10 cellular contexts compared by ENCODE assay signal in the genomic region with DNA sequence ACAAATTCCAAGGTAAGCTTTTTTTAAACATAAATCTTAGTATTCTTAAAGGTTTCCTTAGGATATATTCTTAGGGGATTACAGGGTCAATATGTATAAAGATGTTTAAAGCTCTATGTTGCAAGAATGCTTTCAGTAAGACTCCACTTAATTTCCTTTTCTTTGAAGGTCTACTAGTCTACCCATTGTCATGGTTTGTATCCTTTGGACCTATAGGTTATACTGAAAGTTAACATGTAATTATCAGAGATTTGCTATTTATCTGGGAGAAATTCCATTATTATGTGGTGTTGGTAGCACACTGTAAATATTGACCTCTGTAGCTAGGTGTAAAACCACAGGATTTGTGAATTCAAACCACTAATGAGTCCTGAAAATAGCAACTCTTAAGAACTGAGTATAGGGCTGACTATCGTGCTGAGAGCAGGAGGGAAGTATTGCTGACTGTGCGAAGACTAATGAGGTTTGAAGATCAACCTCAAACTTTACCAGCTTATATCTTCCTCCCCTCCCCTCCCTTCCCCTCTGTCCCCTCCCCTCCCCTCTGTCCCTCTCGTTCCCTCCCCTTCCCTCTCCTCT.
DNase-seq lines count a peak whose midpoint lies in the region; ATAC-seq and TF ChIP-seq lines count a peak whose summit lies in the region.
"Had no signal": no experiment of that assay in that cellular context is flagged by ENCODE, and none has a peak within 500 bp of the region (broad histone marks: within the 10 kb centered on the region; RNA-seq: fewer than 3 reads in every experiment).

No MANE protein-coding gene starts in this region.

- H3K27ac ChIP-seq in testis, result no peak overlapping the region
- no peak overlapping the region for H3K27ac ChIP-seq in WERI-Rb-1

- H3K36me3 ChIP-seq in testis (ENCODE audit: low read depth, missing control alignments) (no peaks in the 10 kb centered on the region), WERI-Rb-1 (no peaks in the 10 kb centered on the region)

- H3K27me3 ChIP-seq in testis (no peaks in the 10 kb centered on the region), WERI-Rb-1 (ENCODE audit: insufficient read depth, low read depth, severe bottlenecking) (no peaks in the 10 kb centered on the region)

- TF ChIP-seq POLR2A in testis (IDR thresholded peaks at IDR 0.05), result no peak

- no peak overlapping the region for H3K4me3 ChIP-seq in testis
- H3K4me3 ChIP-seq in WERI-Rb-1 (ENCODE audit: low read depth, low read length), result no peak overlapping the region

- peaks cover 14% of the 10 kb centered on the region for H3K4me1 ChIP-seq in testis

- ATAC-seq in GM21717 (IDR thresholded peaks at IDR 0.05; ENCODE audit: unreplicated experiment) (peak; percentile 72), HG03520 (IDR thresholded peaks at IDR 0.05; ENCODE audit: unreplicated experiment) (peak; percentile 84)

- TF ChIP-seq CTCF in testis (IDR thresholded peaks at IDR 0.05) (no peak), WERI-Rb-1 (IDR thresholded peaks at IDR 0.05; ENCODE audit: low read depth, low read length) (no peak)

- DNase-seq in DMS79 treated with DMSO at 0.1 percent for 48 hours (lab: John Stamatoyannopoulos, UW), result peak; percentile 10
- no peak for DNase-seq in DMS79 (lab: John Stamatoyannopoulos, UW)
- DNase-seq in myocyte (ENCODE audit: low read depth), result peak; percentile 12
- no peak for DNase-seq in stimulated activated CD4-positive, alpha-beta T cell treated with anti-CD3 and anti-CD28 coated beads, Interleukin-4, amount 100 ng/mL, for 24 hours
- no peak for DNase-seq in testis
- no peak for DNase-seq in WERI-Rb-1
- DNase-seq: 8988T, NCI-H1436 treated with DMSO at 0.1 percent for 48 hours had no signal

- 78 to 86% methylated on average over 3 of the region's 3 CpGs for whole genome bisulfite sequencing in testis, 2 donors

- H3K9me3 ChIP-seq in testis (no peaks in the 10 kb centered on the region), WERI-Rb-1 (ENCODE audit: severe bottlenecking) (no peaks in the 10 kb centered on the region)

- intact Hi-C loops in testis (cut with DNase I; ENCODE audit: low total_unique reads), result no loop called here

Comparison
In these comparisons a context has a peak if more than half of its experiments do, and no peak if none do; other contexts are left out.
1. DNase-seq: peak in DMS79 treated with DMSO at 0.1 percent for 48 hours (single experiment) and myocyte (single experiment); none in DMS79 (single experiment), stimulated activated CD4-positive, alpha-beta T cell treated with anti-CD3 and anti-CD28 coated beads, Interleukin-4, amount 100 ng/mL, for 24 hours (single experiment), testis (single experiment) and WERI-Rb-1 (single experiment).